In the genomic region with DNA sequence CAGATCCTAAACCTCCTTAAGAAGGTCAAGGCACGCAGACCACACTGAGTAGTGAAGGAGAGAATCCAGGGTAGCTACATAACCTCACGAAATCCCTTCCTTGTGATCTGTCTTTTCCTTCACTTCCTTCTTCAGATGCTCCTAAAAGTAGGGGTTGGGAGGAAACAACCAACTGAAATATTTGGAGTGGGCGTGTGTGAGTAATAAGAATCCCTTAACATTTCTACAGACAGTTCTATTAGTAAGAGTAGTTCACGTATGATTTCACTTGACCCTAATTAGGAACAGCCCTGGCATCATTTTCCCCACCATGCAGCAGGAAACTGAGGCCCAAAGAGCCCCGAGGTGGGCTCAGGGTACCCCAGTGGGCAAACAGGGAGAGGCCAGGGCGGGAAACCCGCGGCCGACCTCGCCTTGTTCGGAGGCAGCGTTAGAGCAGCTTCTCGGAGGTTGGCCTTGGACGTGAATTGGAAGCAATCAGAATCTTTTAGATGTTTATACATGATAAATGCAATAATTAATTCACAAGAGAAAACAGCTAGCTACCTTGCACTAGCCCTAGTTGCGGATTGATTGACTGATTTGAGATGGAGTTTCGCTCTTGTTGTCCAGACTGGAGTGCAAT, we compare ENCODE assay signal across 1 cellular context.
TF ChIP-seq lines count a peak whose summit lies in the region.

No MANE protein-coding gene starts in this region.

TF ChIP-seq in WTC11, 78 proteins besides CTCF, POLR2A, EP300 and RAD21 (continued from another document):
- TF ChIP-seq, protein P1, sequence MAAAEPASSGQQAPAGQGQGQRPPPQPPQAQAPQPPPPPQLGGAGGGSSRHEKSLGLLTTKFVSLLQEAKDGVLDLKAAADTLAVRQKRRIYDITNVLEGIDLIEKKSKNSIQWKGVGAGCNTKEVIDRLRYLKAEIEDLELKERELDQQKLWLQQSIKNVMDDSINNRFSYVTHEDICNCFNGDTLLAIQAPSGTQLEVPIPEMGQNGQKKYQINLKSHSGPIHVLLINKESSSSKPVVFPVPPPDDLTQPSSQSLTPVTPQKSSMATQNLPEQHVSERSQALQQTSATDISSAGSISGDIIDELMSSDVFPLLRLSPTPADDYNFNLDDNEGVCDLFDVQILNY (CRISPR knock-in tag; IDR thresholded peaks at IDR 0.05) = no peak
- TF ChIP-seq, protein P2, sequence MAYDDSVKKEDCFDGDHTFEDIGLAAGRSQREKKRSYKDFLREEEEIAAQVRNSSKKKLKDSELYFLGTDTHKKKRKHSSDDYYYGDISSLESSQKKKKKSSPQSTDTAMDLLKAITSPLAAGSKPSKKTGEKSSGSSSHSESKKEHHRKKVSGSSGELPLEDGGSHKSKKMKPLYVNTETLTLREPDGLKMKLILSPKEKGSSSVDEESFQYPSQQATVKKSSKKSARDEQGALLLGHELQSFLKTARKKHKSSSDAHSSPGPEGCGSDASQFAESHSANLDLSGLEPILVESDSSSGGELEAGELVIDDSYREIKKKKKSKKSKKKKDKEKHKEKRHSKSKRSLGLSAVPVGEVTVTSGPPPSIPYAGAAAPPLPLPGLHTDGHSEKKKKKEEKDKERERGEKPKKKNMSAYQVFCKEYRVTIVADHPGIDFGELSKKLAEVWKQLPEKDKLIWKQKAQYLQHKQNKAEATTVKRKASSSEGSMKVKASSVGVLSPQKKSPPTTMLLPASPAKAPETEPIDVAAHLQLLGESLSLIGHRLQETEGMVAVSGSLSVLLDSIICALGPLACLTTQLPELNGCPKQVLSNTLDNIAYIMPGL (CRISPR knock-in tag; IDR thresholded peaks at IDR 0.05) = no peak
- no peak for TF ChIP-seq ZNF532 (CRISPR knock-in tag; IDR thresholded peaks at IDR 0.05; ENCODE audit: borderline replicate concordance)
- no peak for TF ChIP-seq FOXK1 (CRISPR knock-in tag; IDR thresholded peaks at IDR 0.05)
- no peak for TF ChIP-seq ATF2 (CRISPR knock-in tag; IDR thresholded peaks at IDR 0.05; ENCODE audit: borderline replicate concordance, low read depth)
- TF ChIP-seq, protein P3, sequence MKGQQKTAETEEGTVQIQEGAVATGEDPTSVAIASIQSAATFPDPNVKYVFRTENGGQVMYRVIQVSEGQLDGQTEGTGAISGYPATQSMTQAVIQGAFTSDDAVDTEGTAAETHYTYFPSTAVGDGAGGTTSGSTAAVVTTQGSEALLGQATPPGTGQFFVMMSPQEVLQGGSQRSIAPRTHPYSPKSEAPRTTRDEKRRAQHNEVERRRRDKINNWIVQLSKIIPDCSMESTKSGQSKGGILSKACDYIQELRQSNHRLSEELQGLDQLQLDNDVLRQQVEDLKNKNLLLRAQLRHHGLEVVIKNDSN (CRISPR knock-in tag; IDR thresholded peaks at IDR 0.05) = no peak
